Comparison of ENCODE assay signal across 9 cellular contexts in the genomic region with DNA sequence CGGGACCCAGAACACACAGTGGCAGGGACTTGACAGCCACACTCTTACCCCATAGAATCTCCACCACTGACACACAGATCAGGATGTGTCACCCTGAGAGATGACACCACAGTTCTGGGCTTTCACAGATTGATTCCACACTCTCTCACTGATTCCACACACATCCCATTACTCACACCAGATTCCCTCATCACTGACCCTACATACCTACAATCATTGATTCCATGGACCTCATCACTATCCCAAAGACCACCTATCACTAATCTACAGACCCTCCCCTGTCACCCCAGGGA. TPM values are rescaled to one million over a fixed set of nuclear protein-coding genes. Genes with fewer than 3 reads are reported as not detected.
DNase-seq lines count a peak whose midpoint lies in the region; ATAC-seq and TF ChIP-seq lines count a peak whose summit lies in the region.
"Had no signal": no experiment of that assay in that cellular context is flagged by ENCODE, and none has a peak within 500 bp of the region (broad histone marks: within the 10 kb centered on the region; RNA-seq: fewer than 3 reads in every experiment).

No MANE protein-coding gene starts in this region.

- peaks cover 0 to 18% of the 10 kb centered on the region in 2 donors for H3K4me1 ChIP-seq in right atrium auricular region
- H3K4me1 ChIP-seq in mucosa of stomach (ENCODE audit: control insufficient read depth, insufficient read depth, low read length): no peaks in the 10 kb centered on the region
- peaks cover 0 to 19% (median 3%) of the 10 kb centered on the region in 4 donors for H3K4me1 ChIP-seq in tibial artery

- H3K4me3 Mint-ChIP-seq in activated naive CD8-positive, alpha-beta T cell: peak overlapping the region; percentile 81

- peak overlapping the region; percentile 62 for H3K9ac ChIP-seq in mucosa of stomach (ENCODE audit: low read length)

- no peaks in the 10 kb centered on the region for H3K36me3 Mint-ChIP-seq in activated naive CD8-positive, alpha-beta T cell

- DNase-seq in right atrium auricular region (ENCODE audit: low spot score): no peak
- DNase-seq in Right ventricle myocardium superior: no peak
- DNase-seq in tibial artery: no peak
- no peak for DNase-seq in GM10266 (ENCODE audit: extremely low spot score)
- DNase-seq in NAMALWA (ENCODE audit: low spot score): no peak
- DNase-seq in HCEC 1CT: no peak
- DNase-seq: MV-4-11 had no signal

- no peaks in the 10 kb centered on the region for H3K9me3 Mint-ChIP-seq in activated naive CD8-positive, alpha-beta T cell (ENCODE audit: low read depth)

- H3K27ac Mint-ChIP-seq in activated naive CD8-positive, alpha-beta T cell: no peak overlapping the region

- H3K4me3 ChIP-seq in right atrium auricular region (no peak overlapping the region), mucosa of stomach (ENCODE audit: low read length) (peak overlapping the region; percentile 58), tibial artery (peak overlapping the region in 1 of 2 donors; percentile 52)

- H3K36me3 ChIP-seq in right atrium auricular region: no peaks in the 10 kb centered on the region
- H3K36me3 ChIP-seq in mucosa of stomach (ENCODE audit: control insufficient read depth, insufficient read depth, low read length): no peaks in the 10 kb centered on the region
- H3K36me3 ChIP-seq in tibial artery: no peaks in the 10 kb centered on the region

- no peaks in the 10 kb centered on the region for H3K27me3 ChIP-seq in right atrium auricular region
- H3K27me3 ChIP-seq in mucosa of stomach (ENCODE audit: control insufficient read depth, insufficient read depth, low read length): no peaks in the 10 kb centered on the region
- H3K27me3 ChIP-seq in tibial artery: no peaks in the 10 kb centered on the region

- no peak for ATAC-seq in Right ventricle myocardium superior (ENCODE audit: poor library complexity)

- peak overlapping the region; percentile 36 to 54 for H3K27ac ChIP-seq in right atrium auricular region
- peak overlapping the region; percentile 68 to 72 for H3K27ac ChIP-seq in tibial artery

- TF ChIP-seq CTCF in right atrium auricular region (IDR thresholded peaks at IDR 0.05): no peak
- no peak for TF ChIP-seq CTCF in tibial artery (IDR thresholded peaks at IDR 0.05)
- no peak for TF ChIP-seq CTCF in GM10266 (IDR thresholded peaks at IDR 0.05; ENCODE audit: control insufficient read depth, insufficient read depth, low read depth, missing control alignments)

- H3K9me3 ChIP-seq in right atrium auricular region (no peaks in the 10 kb centered on the region), mucosa of stomach (ENCODE audit: control insufficient read depth, low read length) (no peaks in the 10 kb centered on the region), tibial artery (no peaks in the 10 kb centered on the region)

- intact Hi-C loops in Right ventricle myocardium superior (cut with DNase I) (no loop called here), tibial artery (cut with DNase I; ENCODE audit: low total_unique reads) (no loop called here)

- no peaks in the 10 kb centered on the region for H3K27me3 Mint-ChIP-seq in activated naive CD8-positive, alpha-beta T cell

- H3K4me1 Mint-ChIP-seq in activated naive CD8-positive, alpha-beta T cell (ENCODE audit: low read depth): peaks cover 19% of the 10 kb centered on the region

RNA-seq across cellular contexts. Expression of a gene that starts 57.6 kb away (rescaled TPM):
- total RNA-seq in right atrium auricular region (1 to 10 TPM; 6.9 to 7.3 TPM), Right ventricle myocardium superior (7.2 TPM)
